Comparison of ENCODE assay signal across 8 cellular contexts in the genomic region with DNA sequence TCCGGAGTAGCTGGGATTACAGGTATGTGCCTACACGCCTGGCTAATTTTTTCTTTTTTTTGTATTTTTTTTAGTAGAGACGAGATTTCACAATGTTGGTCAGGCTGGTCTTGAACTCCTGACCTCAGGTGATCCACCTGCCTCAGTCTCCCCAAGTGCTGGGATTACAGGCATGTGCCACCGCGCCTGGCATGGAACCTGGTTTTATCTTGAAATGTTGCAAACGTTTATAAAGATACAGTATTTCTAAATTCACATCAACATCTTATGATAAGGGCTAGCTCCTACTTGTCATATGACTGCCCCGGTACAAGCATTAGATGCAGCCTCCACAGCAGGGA. TPM values are rescaled to one million over a fixed set of nuclear protein-coding genes. Genes with fewer than 3 reads are reported as not detected.
A peak's percentile ranks its signal among the peaks of the same experiment; 100 is the strongest.
DNase-seq lines count a peak whose midpoint lies in the region; ATAC-seq and TF ChIP-seq lines count a peak whose summit lies in the region.

No MANE protein-coding gene starts in this region.

- H3K36me3 ChIP-seq in left lung (no peaks in the 10 kb centered on the region), thoracic aorta (no peaks in the 10 kb centered on the region)

- CTCF ChIA-PET in activated CD4-positive, alpha-beta T cell treated with anti-CD3 and anti-CD28 coated beads, Interleukin-2, amount 10 ng/mL, durations not matched to agents 7 days and 5 days (lab: Charles Lee) = interaction anchor here (0.7 to 9.2 kb wide), 3 partner anchors 11 to 192 kb away, joined by 4 to 55 read pairs (median 6); partner anchors contain the start of gene ZNF821

- no peak for DNase-seq in activated CD4-positive, alpha-beta T cell treated with anti-CD3 and anti-CD28 coated beads, Interleukin-2, amount 10 ng/mL, durations not matched to agents 7 days and 5 days
- DNase-seq in activated CD4-positive, alpha-beta T cell treated with anti-CD3 and anti-CD28 coated beads, Interleukin-2, amount 50 U/mL, for 48 hours = no peak
- DNase-seq in activated naive CD8-positive, alpha-beta T cell treated with anti-CD3 and anti-CD28 coated beads, Interleukin-2, amount 50 U/mL, for 24 hours = no peak
- DNase-seq in left lung (no peak), thoracic aorta (ENCODE audit: low spot score) (no peak), SHP77 (lab: John Stamatoyannopoulos, UW) (no peak), inferior parietal cortex (ENCODE audit: extremely low spot score) (no peak)

- H3K27me3 Mint-ChIP-seq in activated CD4-positive, alpha-beta T cell treated with anti-CD3 and anti-CD28 coated beads, Interleukin-2, amount 10 ng/mL, durations not matched to agents 7 days and 5 days = no peaks in the 10 kb centered on the region
- H3K27me3 Mint-ChIP-seq in activated naive CD8-positive, alpha-beta T cell treated with anti-CD3 and anti-CD28 coated beads, Interleukin-2, amount 50 U/mL, for 24 hours = no peaks in the 10 kb centered on the region

- H3K4me3 ChIP-seq in left lung (peak overlapping the region; percentile 70 to 85), thoracic aorta (peak overlapping the region; percentile 83)

- POLR2A ChIA-PET in activated CD4-positive, alpha-beta T cell treated with anti-CD3 and anti-CD28 coated beads, Interleukin-2, amount 10 ng/mL, durations not matched to agents 7 days and 5 days (lab: Charles Lee) = no interaction called here

- H3K36me3 Mint-ChIP-seq in activated CD4-positive, alpha-beta T cell treated with anti-CD3 and anti-CD28 coated beads, Interleukin-2, amount 10 ng/mL, durations not matched to agents 7 days and 5 days (ENCODE audit: low read depth) = peaks cover 10% of the 10 kb centered on the region
- peaks cover 5% of the 10 kb centered on the region for H3K36me3 Mint-ChIP-seq in activated naive CD8-positive, alpha-beta T cell treated with anti-CD3 and anti-CD28 coated beads, Interleukin-2, amount 50 U/mL, for 24 hours (ENCODE audit: low read depth)

- no peaks in the 10 kb centered on the region for H3K9me3 Mint-ChIP-seq in activated CD4-positive, alpha-beta T cell treated with anti-CD3 and anti-CD28 coated beads, Interleukin-2, amount 10 ng/mL, durations not matched to agents 7 days and 5 days
- H3K9me3 Mint-ChIP-seq in activated naive CD8-positive, alpha-beta T cell treated with anti-CD3 and anti-CD28 coated beads, Interleukin-2, amount 50 U/mL, for 24 hours = no peaks in the 10 kb centered on the region

- H3K4me1 ChIP-seq in left lung (peaks cover 9 to 33% of the 10 kb centered on the region in 2 donors), thoracic aorta (ENCODE audit: control insufficient read depth in 1 of 2, low read depth in 2 of 2) (peaks cover 27 to 29% of the 10 kb centered on the region in 2 donors)

- ATAC-seq in activated naive CD8-positive, alpha-beta T cell treated with anti-CD3 and anti-CD28 coated beads, Interleukin-2, amount 50 U/mL, for 24 hours = no peak
- ATAC-seq in left lung (no peak), thoracic aorta (ENCODE audit: insufficient number of reproducible peaks, low FRiP score, low read depth) (no peak), GM21528 (IDR thresholded peaks at IDR 0.05; ENCODE audit: low FRiP score, unreplicated experiment) (no peak)

- H3K4me3 Mint-ChIP-seq in activated CD4-positive, alpha-beta T cell treated with anti-CD3 and anti-CD28 coated beads, Interleukin-2, amount 10 ng/mL, durations not matched to agents 7 days and 5 days = peak overlapping the region; percentile 93
- H3K4me3 Mint-ChIP-seq in activated naive CD8-positive, alpha-beta T cell treated with anti-CD3 and anti-CD28 coated beads, Interleukin-2, amount 50 U/mL, for 24 hours = peak overlapping the region; percentile 96

- H3K27ac ChIP-seq in left lung (peak overlapping the region; percentile 92 to 99), thoracic aorta (peak overlapping the region; percentile 91 to 99)

- peak overlapping the region; percentile 95 for H3K27ac Mint-ChIP-seq in activated CD4-positive, alpha-beta T cell treated with anti-CD3 and anti-CD28 coated beads, Interleukin-2, amount 10 ng/mL, durations not matched to agents 7 days and 5 days
- H3K27ac Mint-ChIP-seq in activated naive CD8-positive, alpha-beta T cell treated with anti-CD3 and anti-CD28 coated beads, Interleukin-2, amount 50 U/mL, for 24 hours = peak overlapping the region; percentile 94

- intact Hi-C loops in left lung (cut with DNase I) = no loop called here

- peaks cover 24% of the 10 kb centered on the region for H3K4me1 Mint-ChIP-seq in activated CD4-positive, alpha-beta T cell treated with anti-CD3 and anti-CD28 coated beads, Interleukin-2, amount 10 ng/mL, durations not matched to agents 7 days and 5 days
- peaks cover 29% of the 10 kb centered on the region for H3K4me1 Mint-ChIP-seq in activated naive CD8-positive, alpha-beta T cell treated with anti-CD3 and anti-CD28 coated beads, Interleukin-2, amount 50 U/mL, for 24 hours

- H3K27me3 ChIP-seq in left lung = no peaks in the 10 kb centered on the region
- no peaks in the 10 kb centered on the region for H3K27me3 ChIP-seq in thoracic aorta (replicated peaks; ENCODE audit: insufficient read depth)

- no peak for TF ChIP-seq CTCF in left lung (IDR thresholded peaks at IDR 0.05)
- no peak for TF ChIP-seq CTCF in thoracic aorta (IDR thresholded peaks at IDR 0.05)

- H3K9me3 ChIP-seq in left lung (no peaks in the 10 kb centered on the region), thoracic aorta (no peaks in the 10 kb centered on the region)

RNA-seq across cellular contexts. Expression of gene IST1, which starts 1.5 kb away (rescaled TPM):
- total RNA-seq in activated CD4-positive, alpha-beta T cell treated with anti-CD3 and anti-CD28 coated beads, Interleukin-2, amount 10 ng/mL, durations not matched to agents 7 days and 5 days = 100 to 1,000 TPM; 180 to 191 TPM
- total RNA-seq in left lung (100 to 1,000 TPM; 156 to 175 TPM), thoracic aorta (100 to 1,000 TPM; 154 to 181 TPM)

RNA-seq across cellular contexts. Expression of gene ZNF821, which starts 9.9 kb away (rescaled TPM):
- 1 to 10 TPM; 7.1 to 7.7 TPM for total RNA-seq in activated CD4-positive, alpha-beta T cell treated with anti-CD3 and anti-CD28 coated beads, Interleukin-2, amount 10 ng/mL, durations not matched to agents 7 days and 5 days
- total RNA-seq in left lung = 1 to 10 TPM; 5.3 to 6.6 TPM
- total RNA-seq in thoracic aorta = 1 to 10 TPM; 5.7 to 6.3 TPM

RNA-seq across cellular contexts. Expression of gene ATXN1L, which starts 48.1 kb away (rescaled TPM):
- total RNA-seq in activated CD4-positive, alpha-beta T cell treated with anti-CD3 and anti-CD28 coated beads, Interleukin-2, amount 10 ng/mL, durations not matched to agents 7 days and 5 days = 10 to 100 TPM; 23.2 to 23.6 TPM
- total RNA-seq in left lung (10 to 100 TPM; 22.8 to 24.3 TPM), thoracic aorta (10 to 100 TPM; 36.3 to 36.5 TPM)
